ENCODE assay signal across 14 cellular contexts in genomic region chr1:227736814-227737432, GRCh38. TPM values are rescaled to one million over a fixed set of nuclear protein-coding genes. Genes with fewer than 3 reads are reported as not detected.
DNase-seq lines count a peak whose midpoint lies in the region; ATAC-seq, FAIRE-seq and TF ChIP-seq lines count a peak whose summit lies in the region.
"Had no signal": no experiment of that assay in that cellular context is flagged by ENCODE, and none has a peak within 500 bp of the region (broad histone marks: within the 10 kb centered on the region; RNA-seq: fewer than 3 reads in every experiment).

No MANE protein-coding gene starts in this region.

- H3K4me3 Mint-ChIP-seq in activated CD8-positive, alpha-beta memory T cell treated with anti-CD3 and anti-CD28 coated beads, Interleukin-2, amount 10 ng/mL, durations not matched to agents 7 days and 5 days, result peak overlapping the region; percentile 5
- peak overlapping the region; percentile 91 for H3K4me3 Mint-ChIP-seq in neural crest cell

- RAD21 ChIA-PET in GM12878 (lab: Charles Lee; ENCODE audit: unreplicated experiment), result no interaction called here

- POLR2A ChIA-PET in GM12878 (lab: Charles Lee), result interaction anchor here (0.6 kb wide), 1 partner anchor 976 kb away, joined by 8 read pairs; no protein-coding TSS in a partner anchor

- peak overlapping the region; percentile 45 for H3K4me2 ChIP-seq in GM12878 (ENCODE audit: control insufficient read depth, insufficient read depth)

- no peak for TF ChIP-seq CTCF in GM12878 (IDR thresholded peaks at IDR 0.05 in 2 of 3, conservative IDR thresholded peaks at IDR 0.05 in 1 of 3; ENCODE audit: control insufficient read depth in 2 of 3, extremely low read depth in 1 of 3, insufficient read depth in 1 of 3, low read depth in 3 of 3, low read length in 3 of 3)
- no peak for TF ChIP-seq CTCF in neural crest cell (conservative IDR thresholded peaks at IDR 0.05)

- H3K9me3 Mint-ChIP-seq in activated CD8-positive, alpha-beta memory T cell treated with anti-CD3 and anti-CD28 coated beads, Interleukin-2, amount 10 ng/mL, durations not matched to agents 7 days and 5 days (ENCODE audit: low read depth), result no peaks in the 10 kb centered on the region
- no peaks in the 10 kb centered on the region for H3K9me3 Mint-ChIP-seq in neural crest cell
- H3K9me3 Mint-ChIP-seq: stimulated activated naive B cell treated with anti-CD40 and anti-IgM and Interleukin-4, amounts not matched to agents 10 μg/mL and 1 μg/mL and 100 μg/mL, for 72 hours had no signal

- intact Hi-C loops in GM12878 (cut with micrococcal nuclease; ENCODE audit: unreplicated experiment), result loop anchor here (10.0 kb wide), 1 partner anchor 48 kb away; no protein-coding TSS in a partner anchor

- H3K27ac Mint-ChIP-seq in activated CD8-positive, alpha-beta memory T cell treated with anti-CD3 and anti-CD28 coated beads, Interleukin-2, amount 10 ng/mL, durations not matched to agents 7 days and 5 days, result peak overlapping the region; percentile 3
- H3K27ac Mint-ChIP-seq in neural crest cell (ENCODE audit: unreplicated experiment), result no peak overlapping the region

- peaks cover 24% of the 10 kb centered on the region for H3K36me3 ChIP-seq in HUES64 (ENCODE audit: insufficient read depth, low read length)
- H3K36me3 ChIP-seq in GM12878 (ENCODE audit: control insufficient read depth in 2 of 2, insufficient read depth in 2 of 2, low read length in 1 of 2), result peaks cover 0 to 6% of the 10 kb centered on the region in 2 experiments; a peak in 3 of 4 replicates

- no peak overlapping the region for H2AFZ ChIP-seq in GM12878 (ENCODE audit: control insufficient read depth, low read depth, low read length)

- H3K27me3 ChIP-seq in HUES64 (ENCODE audit: insufficient read depth, low read length) (no peaks in the 10 kb centered on the region), GM12878 (replicated peaks in 1 of 2; ENCODE audit: control insufficient read depth in 2 of 2, insufficient read depth in 2 of 2, low read length in 1 of 2) (no peaks in the 10 kb centered on the region)

- H3K4me3 ChIP-seq in HUES64 (ENCODE audit: low read length), result peak overlapping the region; percentile 82; the same call in 1 of the 2 replicates
- no peak overlapping the region for H3K4me3 ChIP-seq in GM12878

- peaks cover 45% of the 10 kb centered on the region for H3K4me1 Mint-ChIP-seq in activated CD8-positive, alpha-beta memory T cell treated with anti-CD3 and anti-CD28 coated beads, Interleukin-2, amount 10 ng/mL, durations not matched to agents 7 days and 5 days
- peaks cover 19% of the 10 kb centered on the region for H3K4me1 Mint-ChIP-seq in neural crest cell

- H3K27ac ChIP-seq in HUES64 (ENCODE audit: low read depth, low read length), result no peak overlapping the region
- H3K27ac ChIP-seq in GM12878 (ENCODE audit: control insufficient read depth, insufficient read depth), result no peak overlapping the region

- no peak for TF ChIP-seq POLR2A in GM12878 (IDR thresholded peaks at IDR 0.05; ENCODE audit: low read depth, low read length)

- H3K36me3 Mint-ChIP-seq in activated CD8-positive, alpha-beta memory T cell treated with anti-CD3 and anti-CD28 coated beads, Interleukin-2, amount 10 ng/mL, durations not matched to agents 7 days and 5 days, result peaks cover 12% of the 10 kb centered on the region
- H3K36me3 Mint-ChIP-seq in neural crest cell (ENCODE audit: low read depth), result no peaks in the 10 kb centered on the region

- H3K9me3 ChIP-seq in HUES64 (ENCODE audit: insufficient read depth, low read depth, low read length) (no peaks in the 10 kb centered on the region), GM12878 (replicated peaks; ENCODE audit: control insufficient read depth, insufficient read depth, low read length) (no peaks in the 10 kb centered on the region)

- peaks cover 33% of the 10 kb centered on the region for H3K79me2 ChIP-seq in GM12878 (ENCODE audit: control insufficient read depth, insufficient read depth, low read length)

- CTCF ChIA-PET in activated CD8-positive, alpha-beta memory T cell treated with anti-CD3 and anti-CD28 coated beads, Interleukin-2, amount 10 ng/mL, durations not matched to agents 7 days and 5 days (lab: Charles Lee), result interaction anchor here (0.6 to 0.9 kb wide), 2 partner anchors 10 to 1432 kb away, joined by 3 to 4 read pairs; no protein-coding TSS in a partner anchor
- CTCF ChIA-PET in GM12878 (lab: Yijun Ruan, JAX), result no interaction called here

- WGBS in HUES64, result 94% methylated on average over 11 of the region's 11 CpGs
- WGBS in GM12878 (ENCODE audit: insufficient coverage, insufficient replicate concordance, low lambda C conversion rate, missing lambda C conversion rate), result 88% methylated on average over 11 of the region's 11 CpGs

- FAIRE-seq in GM12878 (lab: Jason Lieb, UNC), result no peak
- FAIRE-seq: H1 had no signal

- TF ChIP-seq EP300 in GM12878 (IDR thresholded peaks at IDR 0.05; ENCODE audit: borderline replicate concordance in 1 of 2, control insufficient read depth in 1 of 2, low read depth in 2 of 2, low read length in 2 of 2), result no peak

- SMC1A ChIA-PET in GM12878 (lab: Charles Lee; ENCODE audit: uncharacterized antibody, unreplicated experiment), result no interaction called here

- no peak for TF ChIP-seq RAD21 in GM12878 (IDR thresholded peaks at IDR 0.05; ENCODE audit: insufficient read depth, low read depth, low read length)

- no peak for ATAC-seq in activated CD8-positive, alpha-beta memory T cell treated with anti-CD3 and anti-CD28 coated beads, Interleukin-2, amount 10 ng/mL, durations not matched to agents 7 days and 5 days
- ATAC-seq in GM12878 (no peak), GM21360 (IDR thresholded peaks at IDR 0.05; ENCODE audit: unreplicated experiment) (no peak)
- ATAC-seq: stimulated activated naive B cell treated with anti-CD40 and anti-IgM and Interleukin-4, amounts not matched to agents 10 μg/mL and 1 μg/mL and 100 μg/mL, for 72 hours had no signal

- H3K9ac ChIP-seq in HUES64 (ENCODE audit: low read depth, low read length), result no peak overlapping the region
- no peak overlapping the region for H3K9ac ChIP-seq in GM12878 (ENCODE audit: control insufficient read depth, insufficient read depth, low read length)

- no peaks in the 10 kb centered on the region for H3K27me3 Mint-ChIP-seq in activated CD8-positive, alpha-beta memory T cell treated with anti-CD3 and anti-CD28 coated beads, Interleukin-2, amount 10 ng/mL, durations not matched to agents 7 days and 5 days
- no peaks in the 10 kb centered on the region for H3K27me3 Mint-ChIP-seq in neural crest cell (ENCODE audit: low read depth)
- H3K27me3 Mint-ChIP-seq: stimulated activated naive B cell treated with anti-CD40 and anti-IgM and Interleukin-4, amounts not matched to agents 10 μg/mL and 1 μg/mL and 100 μg/mL, for 72 hours had no signal

- H3K4me1 ChIP-seq in HUES64 (ENCODE audit: insufficient read depth, low read length) (no peaks in the 10 kb centered on the region), GM12878 (ENCODE audit: control insufficient read depth, insufficient read depth, low read length) (peaks cover 3% of the 10 kb centered on the region; the same call in 1 of the 2 replicates)

- TSS peak; percentile 51 for BruUV-seq in GM12878 (replicated peaks; lab: Mats Ljungman, UMichigan)

- no peaks in the 10 kb centered on the region for H4K20me1 ChIP-seq in GM12878 (ENCODE audit: control insufficient read depth, insufficient read depth)

- in situ Hi-C loops in GM12878 (cut with MboI), result no loop called here

- peak; percentile 26 for DNase-seq in activated CD8-positive, alpha-beta memory T cell treated with anti-CD3 and anti-CD28 coated beads, Interleukin-2, amount 10 ng/mL, durations not matched to agents 7 days and 5 days
- no peak for DNase-seq in activated CD8-positive, alpha-beta memory T cell treated with anti-CD3 and anti-CD28 coated beads, Interleukin-2, amount 50 U/mL, for 4 hours
- DNase-seq in GM12878 (ENCODE audit: low read depth, low spot score) (no peak), neural crest cell (ENCODE audit: low read depth, low spot score) (no peak), NCI-H187 treated with DMSO at 0.1 percent for 48 hours (lab: John Stamatoyannopoulos, UW) (no peak), NCI-H2081 treated with DMSO at 0.1 percent for 48 hours (lab: John Stamatoyannopoulos, UW) (no peak)
- DNase-seq: cortex of kidney; mesendoderm; NCI-H510A treated with DMSO at 0.1 percent for 48 hours; SIG-M5; stimulated activated naive B cell treated with anti-CD40 and anti-IgM and Interleukin-4, amounts not matched to agents 10 μg/mL and 1 μg/mL and 100 μg/mL, for 72 hours had no signal

RNA-seq across cellular contexts. Expression of gene SNAP47, which starts 1.7 kb away (rescaled TPM):
- 10 to 100 TPM; 33.9 to 35.3 TPM for total RNA-seq in activated CD8-positive, alpha-beta memory T cell treated with anti-CD3 and anti-CD28 coated beads, Interleukin-2, amount 10 ng/mL, durations not matched to agents 7 days and 5 days
- polyA plus RNA-seq in HUES64 (2013, experiment 1 of 2), result 31.6 TPM
- 30.1 TPM for polyA plus RNA-seq in HUES64 (2013, experiment 2 of 2)
- total RNA-seq in GM12878 (2013; cell fraction: nucleolus; rRNA removed), result 52.2 and 55.8 TPM in 2 replicates
- total RNA-seq in GM12878 (2014; rRNA removed) (35.6 and 36.9 TPM in 2 replicates), GM12878 (2014; rRNA removed; fragmentation: Illumina TruSeq; extraction: Trizol) (22.3 and 23.3 TPM in 2 replicates), GM12878 (2021) (28.1 and 28.2 TPM in 2 replicates), neural crest cell (42.9 and 45.3 TPM in 2 replicates)
- polyA plus RNA-seq in GM12878 (2011; ENCODE audit: low read depth), result 18.4 TPM
- polyA plus RNA-seq in GM12878 (2011; rRNA removed) (23.4 and 27.1 TPM in 2 replicates), GM12878 (2014; fragmentation: Illumina TruSeq; extraction: Trizol) (20.6 and 21.4 TPM in 2 replicates), GM12878 (2014; fragmentation: Nextera tagmentation; extraction: Ambion mirVana) (1 to 10 TPM; 1.3 to 3.5 TPM), GM12878 (2014; rRNA removed) (23.2 and 24.4 TPM in 2 replicates), GM12878 (2016; fragmentation: Nextera tagmentation; extraction: Ambion mirVana) (10 to 100 TPM; 37.6 to 39.6 TPM)
- polyA plus RNA-seq in GM12878 (2011; cell fraction: cytosol; rRNA removed), result 31.8 and 34.3 TPM in 2 replicates
- 32.7 and 41.3 TPM in 2 replicates for polyA plus RNA-seq in GM12878 (2011; cell fraction: nucleus; rRNA removed)
- 18.0 and 23.5 TPM in 2 replicates for polyA plus RNA-seq in GM12878 (2012)
- polyA minus RNA-seq in GM12878 (2011; rRNA and poly(A)+ RNA removed), result 23.9 and 33.6 TPM in 2 replicates
- 7.1 and 9.3 TPM in 2 replicates for polyA minus RNA-seq in GM12878 (2011; cell fraction: cytosol; rRNA and poly(A)+ RNA removed)
- polyA minus RNA-seq in GM12878 (2011; cell fraction: nucleus; rRNA and poly(A)+ RNA removed), result 27.2 and 38.2 TPM in 2 replicates

RNA-seq across cellular contexts. Expression of gene JMJD4, which starts 1.8 kb away (rescaled TPM):
- total RNA-seq in activated CD8-positive, alpha-beta memory T cell treated with anti-CD3 and anti-CD28 coated beads, Interleukin-2, amount 10 ng/mL, durations not matched to agents 7 days and 5 days, result 10 to 100 TPM; 17.7 to 24.1 TPM
- 15.3 TPM for polyA plus RNA-seq in HUES64 (2013, experiment 1 of 2)
- polyA plus RNA-seq in HUES64 (2013, experiment 2 of 2), result 12.3 TPM
- total RNA-seq in GM12878 (2013; cell fraction: nucleolus; rRNA removed), result 61.0 and 62.5 TPM in 2 replicates
- total RNA-seq in GM12878 (2014; rRNA removed) (34.8 and 37.1 TPM in 2 replicates), GM12878 (2014; rRNA removed; fragmentation: Illumina TruSeq; extraction: Trizol) (15.9 and 17.6 TPM in 2 replicates), GM12878 (2021) (24.2 and 30.0 TPM in 2 replicates), neural crest cell (25.2 and 28.3 TPM in 2 replicates)
- polyA plus RNA-seq in GM12878 (2011; ENCODE audit: low read depth), result 4.3 TPM
- polyA plus RNA-seq in GM12878 (2011; rRNA removed) (7.1 and 12.2 TPM in 2 replicates), GM12878 (2014; fragmentation: Illumina TruSeq; extraction: Trizol) (5.3 and 10.4 TPM in 2 replicates), GM12878 (2014; fragmentation: Nextera tagmentation; extraction: Ambion mirVana) (1 to 10 TPM in 1 of 2 experiments, under 1 TPM in 1; 0.89 to 3.5 TPM), GM12878 (2014; rRNA removed) (19.3 and 24.5 TPM in 2 replicates), GM12878 (2016; fragmentation: Nextera tagmentation; extraction: Ambion mirVana) (10 to 100 TPM; 33.0 to 38.3 TPM)
- polyA plus RNA-seq in GM12878 (2011; cell fraction: cytosol; rRNA removed), result 16.0 and 18.0 TPM in 2 replicates
- 40.7 and 47.0 TPM in 2 replicates for polyA plus RNA-seq in GM12878 (2011; cell fraction: nucleus; rRNA removed)
- polyA plus RNA-seq in GM12878 (2012), result 9.4 and 12.9 TPM in 2 replicates
- polyA minus RNA-seq in GM12878 (2011; rRNA and poly(A)+ RNA removed), result 27.6 and 45.7 TPM in 2 replicates
- 8.2 and 9.9 TPM in 2 replicates for polyA minus RNA-seq in GM12878 (2011; cell fraction: cytosol; rRNA and poly(A)+ RNA removed)
- 63.5 and 92.1 TPM in 2 replicates for polyA minus RNA-seq in GM12878 (2011; cell fraction: nucleus; rRNA and poly(A)+ RNA removed)
